Comparison of ENCODE assay signal across 8 cellular contexts in genomic region chr13:32426191-32426980, GRCh38. TPM values are rescaled to one million over a fixed set of nuclear protein-coding genes. Genes with fewer than 3 reads are reported as not detected.
A peak's percentile ranks its signal among the peaks of the same experiment; 100 is the strongest.
DNase-seq lines count a peak whose midpoint lies in the region; ATAC-seq, FAIRE-seq and TF ChIP-seq lines count a peak whose summit lies in the region.

No MANE protein-coding gene starts in this region.

- POLR2A ChIA-PET in HepG2 (lab: Yijun Ruan, JAX) = no interaction called here

- ATAC-seq in GM18858 (IDR thresholded peaks at IDR 0.05; ENCODE audit: unreplicated experiment) (peak; percentile 36), HG03108 (IDR thresholded peaks at IDR 0.05; ENCODE audit: unreplicated experiment) (peak; percentile 37), HepG2 (no peak)

- H4K20me1 ChIP-seq in HepG2 (ENCODE audit: insufficient read depth, low read length) = peaks cover 31% of the 10 kb centered on the region; the same call in 1 of the 2 replicates

- peaks cover 9% of the 10 kb centered on the region for H3K4me1 ChIP-seq in ACC112 (ENCODE audit: control insufficient read depth, insufficient read depth, low read length, unreplicated experiment)
- H3K4me1 ChIP-seq in HepG2 (ENCODE audit: insufficient read depth, low read length) = peaks cover 66% of the 10 kb centered on the region

- H3K79me2 ChIP-seq in ACC112 (ENCODE audit: control insufficient read depth, insufficient read depth, low read length, unreplicated experiment) (no peaks in the 10 kb centered on the region), HepG2 (ENCODE audit: insufficient read depth, low read length) (peaks cover 47% of the 10 kb centered on the region)

- intact Hi-C loops in HepG2 (cut with micrococcal nuclease; ENCODE audit: unreplicated experiment) = loop anchor here (10.0 kb wide), 1 partner anchor 108 kb away; the partner anchor contains the start of gene N4BP2L2

- no peaks in the 10 kb centered on the region for H3K9me3 ChIP-seq in HepG2 (ENCODE audit: low read length)

- WGBS in HepG2 (ENCODE audit: low lambda C conversion rate) = 14% methylated on average over 18 of the region's 19 CpGs

- peak overlapping the region; percentile 97 for H3K4me2 ChIP-seq in HepG2 (ENCODE audit: low read depth, low read length)

- DNase-seq in SW480 (ENCODE audit: low spot score) (peak; percentile 37), bronchial epithelial cell (ENCODE audit: low read depth) (no peak), HepG2 (ENCODE audit: low spot score) (no peak), COR-L47 (lab: John Stamatoyannopoulos, UW) (no peak)
- peak; percentile 7 for DNase-seq in stimulated activated CD8-positive, alpha-beta memory T cell treated with anti-CD3 and anti-CD28 coated beads, Interleukin-4, amount 100 ng/mL, for 24 hours (ENCODE audit: low read depth)

- TF ChIP-seq EP300 in HepG2 (IDR thresholded peaks at IDR 0.05; ENCODE audit: low read depth in 2 of 2, low read length in 2 of 2) (no peak), HepG2 (CRISPR knock-in tag; IDR thresholded peaks at IDR 0.05; ENCODE audit: borderline replicate concordance) (no peak)

- H3K36me3 ChIP-seq in ACC112 (ENCODE audit: insufficient read depth, low read length) (no peaks in the 10 kb centered on the region), bronchial epithelial cell (ENCODE audit: control insufficient read depth, insufficient read depth, low read length) (peaks cover 2% of the 10 kb centered on the region), HepG2 (replicated peaks in 1 of 2; ENCODE audit: control insufficient read depth in 1 of 2, insufficient read depth in 2 of 2, low read length in 2 of 2) (peaks cover 3 to 4% of the 10 kb centered on the region in 2 experiments; a peak in 3 of 5 replicates)

- in situ Hi-C loops in HepG2 (cut with HindIII; ENCODE audit: extremely low pct_ligation_motif_present, low pct_unique_long_range_greater_than_20kb) = loop anchor here (25.0 kb wide), 1 partner anchor 389 kb away; the partner anchor contains the start of gene FRY

- FAIRE-seq in bronchial epithelial cell (lab: Jason Lieb, UNC) (no peak), HepG2 (lab: Jason Lieb, UNC) (no peak)

- no peak for TF ChIP-seq CTCF in bronchial epithelial cell (IDR thresholded peaks at IDR 0.05; ENCODE audit: insufficient read depth, low read length, severe bottlenecking)
- no peak for TF ChIP-seq CTCF in HepG2 (CRISPR knock-in tag; IDR thresholded peaks at IDR 0.05)

- H3K27me3 ChIP-seq in ACC112 (ENCODE audit: insufficient read depth, low read length) = no peaks in the 10 kb centered on the region
- H3K27me3 ChIP-seq in bronchial epithelial cell (ENCODE audit: control insufficient read depth, insufficient read depth, low read length) = no peaks in the 10 kb centered on the region
- no peaks in the 10 kb centered on the region; a peak in 1 of 5 replicates for H3K27me3 ChIP-seq in HepG2 (ENCODE audit: control insufficient read depth in 1 of 2, insufficient read depth in 2 of 2, low read length in 2 of 2)

- CTCF ChIA-PET in HepG2 (lab: Yijun Ruan, JAX; ENCODE audit: low intra/inter-chr PET ratio, low total read pairs) = no interaction called here

- peak overlapping the region; percentile 89 for H3K9ac ChIP-seq in HepG2 (ENCODE audit: insufficient read depth, low read depth, low read length)

- H3K4me3 ChIP-seq in ACC112 (ENCODE audit: low read depth, low read length) (peak overlapping the region; percentile 85), bronchial epithelial cell (ENCODE audit: low read depth, low read length) (peak overlapping the region; percentile 49), HepG2 (replicated peaks in 1 of 3; ENCODE audit: insufficient read depth in 1 of 3, low read depth in 2 of 3, low read length in 3 of 3) (peak overlapping the region; percentile 76 to 90 (median 85))

- H3K27ac ChIP-seq in ACC112 (ENCODE audit: low read depth, low read length) = no peak overlapping the region
- H3K27ac ChIP-seq in HepG2 (ENCODE audit: extremely low read length, insufficient read depth, low read length) = peak overlapping the region; percentile 94

- H2AFZ ChIP-seq in ACC112 (ENCODE audit: low read length, unreplicated experiment) (peak overlapping the region; percentile 54), HepG2 (ENCODE audit: low read length) (no peak overlapping the region)

- no peak for TF ChIP-seq RAD21 in HepG2 (CRISPR knock-in tag; IDR thresholded peaks at IDR 0.05)

- TSS peak; percentile 41 for BruUV-seq in HepG2 (replicated peaks; lab: Mats Ljungman, UMichigan)

- no peak for TF ChIP-seq POLR2A in HepG2 (IDR thresholded peaks at IDR 0.05; ENCODE audit: insufficient read depth in 1 of 2, low read depth in 2 of 2, low read length in 2 of 2)

TF ChIP-seq in HepG2, 621 proteins besides CTCF, POLR2A, EP300 and RAD21 (continues in another document):
- TF ChIP-seq SAP130 (CRISPR knock-in tag; IDR thresholded peaks at IDR 0.05; ENCODE audit: low read depth) (peak; percentile 53), IKZF1 (IDR thresholded peaks at IDR 0.05) (no peak), ARNT2 (CRISPR knock-in tag; IDR thresholded peaks at IDR 0.05; ENCODE audit: low read depth) (no peak), SP5 (CRISPR knock-in tag; IDR thresholded peaks at IDR 0.05; ENCODE audit: borderline replicate concordance, low read depth) (0 out of 2 replicates have a peak, but pooled peaks have one; percentile 8), ZNF232 (CRISPR knock-in tag; IDR thresholded peaks at IDR 0.05; ENCODE audit: borderline replicate concordance) (no peak), ZNF501 (CRISPR knock-in tag; IDR thresholded peaks at IDR 0.05) (peak; percentile 38), ZNF644 (CRISPR knock-in tag; IDR thresholded peaks at IDR 0.05; ENCODE audit: low read depth) (no peak), AHDC1 (CRISPR knock-in tag; IDR thresholded peaks at IDR 0.05; ENCODE audit: borderline replicate concordance) (0 out of 2 replicates have a peak, but pooled peaks have one; percentile 15), ARID2 (CRISPR knock-in tag; IDR thresholded peaks at IDR 0.05; ENCODE audit: borderline replicate concordance) (0 out of 2 replicates have a peak, but pooled peaks have one; percentile 13)

RNA-seq across cellular contexts. Expression of gene N4BP2L1, which starts 1.5 kb away (rescaled TPM):
- total RNA-seq in bronchial epithelial cell (0.79 and 1.5 TPM in 2 replicates), HepG2 (2016; rRNA removed; fragmentation: Illumina TruSeq; extraction: Trizol) (11.8 and 13.2 TPM in 2 replicates)
- total RNA-seq in HepG2 (2016; cell fraction: cytosol; rRNA removed; fragmentation: Illumina TruSeq; extraction: Trizol; ENCODE audit: low read depth) = 3.8 and 4.6 TPM in 2 replicates
- total RNA-seq in HepG2 (2016; cell fraction: insoluble cytoplasmic fraction; rRNA removed; fragmentation: Illumina TruSeq; extraction: Trizol) = 11.6 and 12.8 TPM in 2 replicates
- total RNA-seq in HepG2 (2016; cell fraction: membrane; rRNA removed; fragmentation: Illumina TruSeq; extraction: Trizol) = 8.3 and 8.8 TPM in 2 replicates
- 13.1 and 18.3 TPM in 2 replicates for total RNA-seq in HepG2 (2016; cell fraction: nucleus; rRNA removed; fragmentation: Illumina TruSeq; extraction: Trizol)
- 30.4 and 34.5 TPM in 2 replicates for polyA plus RNA-seq in HepG2 (2011; rRNA removed)
- polyA plus RNA-seq in HepG2 (2011; cell fraction: cytosol; rRNA removed) = 15.0 and 21.1 TPM in 2 replicates
- 27.0 and 36.1 TPM in 2 replicates for polyA plus RNA-seq in HepG2 (2011; cell fraction: nucleus; rRNA removed)
- polyA plus RNA-seq in HepG2 (2012) = 30.9 and 33.4 TPM in 2 replicates
- polyA plus RNA-seq in HepG2 (2016; cell fraction: cytosol; fragmentation: Illumina TruSeq; extraction: Trizol; ENCODE audit: low read depth) = 3.5 and 4.7 TPM in 2 replicates
- 13.1 and 14.1 TPM in 2 replicates for polyA plus RNA-seq in HepG2 (2016; cell fraction: insoluble cytoplasmic fraction; fragmentation: Illumina TruSeq; extraction: Trizol; ENCODE audit: low read depth)
- polyA plus RNA-seq in HepG2 (2016; cell fraction: membrane; fragmentation: Illumina TruSeq; extraction: Trizol; ENCODE audit: low read depth) = 9.2 and 9.4 TPM in 2 replicates
- polyA plus RNA-seq in HepG2 (2016; cell fraction: nucleus; fragmentation: Illumina TruSeq; extraction: Trizol; ENCODE audit: insufficient read depth, low read depth) = 29.5 and 35.4 TPM in 2 replicates
- 8.4 TPM in 1 of 2 replicates, not detected in the other for polyA minus RNA-seq in HepG2 (2011; rRNA and poly(A)+ RNA removed; ENCODE audit: low replicate concordance)
- polyA minus RNA-seq in HepG2 (2011; cell fraction: cytosol; rRNA and poly(A)+ RNA removed) = 11.7 and 12.8 TPM in 2 replicates
- polyA minus RNA-seq in HepG2 (2011; cell fraction: nucleus; rRNA and poly(A)+ RNA removed) = 45.6 and 48.0 TPM in 2 replicates

Comparison
In these comparisons a context has a peak if more than half of its experiments do, and no peak if none do; other contexts are left out.
1. DNase-seq: peak in SW480 (single experiment) and stimulated activated CD8-positive, alpha-beta memory T cell treated with anti-CD3 and anti-CD28 coated beads, Interleukin-4, amount 100 ng/mL, for 24 hours (single experiment); none in bronchial epithelial cell (single experiment), HepG2 (single experiment) and COR-L47 (single experiment).
2. Peak in every context shown above with its lines, with median percentiles within 50 percentile points of each other: H3K4me3 ChIP-seq.